8 cellular contexts compared by ENCODE assay signal in the genomic region with DNA sequence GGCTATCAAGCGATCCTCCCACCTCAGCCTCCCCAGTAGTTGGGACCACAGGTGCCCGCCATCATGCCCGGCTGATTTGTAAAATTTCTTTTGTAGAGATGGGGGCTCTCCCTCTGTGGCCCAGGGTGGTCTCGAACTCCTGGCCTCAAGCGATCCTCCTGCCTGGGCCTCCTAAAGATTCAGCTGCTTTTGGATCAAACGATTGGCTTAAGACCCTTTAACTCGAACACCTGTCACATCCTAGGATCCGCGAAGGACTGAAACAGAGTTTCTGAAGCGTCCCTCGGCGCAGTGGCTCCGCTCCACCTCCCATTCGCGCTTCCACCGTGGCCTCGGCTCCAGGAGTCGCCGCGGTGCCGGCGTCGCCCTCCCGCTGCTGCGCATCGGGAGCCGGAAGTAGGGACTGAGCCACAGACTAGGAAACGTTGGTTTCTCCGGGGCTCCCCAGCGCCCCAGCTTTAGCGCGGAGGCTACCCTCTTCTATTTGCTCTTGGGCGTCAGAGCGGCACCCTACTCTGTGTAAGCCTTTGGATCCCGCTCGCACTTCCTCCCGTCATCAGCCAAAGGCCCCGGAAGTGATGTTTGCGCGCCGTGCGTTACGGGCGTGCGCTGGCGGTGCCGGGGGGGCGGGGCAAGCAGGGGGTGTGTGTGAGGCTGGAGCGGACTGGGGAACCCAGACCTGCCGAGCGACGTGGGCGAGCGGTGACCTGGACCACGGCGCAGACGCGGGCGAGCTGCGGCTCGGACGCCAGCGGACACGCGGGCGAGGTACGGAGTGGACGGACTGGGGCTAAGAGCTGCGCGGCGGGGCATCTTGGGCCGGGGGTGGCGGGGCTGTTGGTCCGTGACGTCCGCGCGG. TPM values are rescaled to one million over a fixed set of nuclear protein-coding genes. Genes with fewer than 3 reads are reported as not detected.
DNase-seq lines count a peak whose midpoint lies in the region; ATAC-seq and TF ChIP-seq lines count a peak whose summit lies in the region.

No MANE protein-coding gene starts in this region.

- H3K4me3 ChIP-seq in IMR-90 (ENCODE audit: insufficient read depth, low read depth, low read length) (peak overlapping the region; percentile 82), OCI-LY7 (ENCODE audit: low read depth, low read length, poor library complexity, severe bottlenecking) (peak overlapping the region; percentile 80), mucosa of rectum (ENCODE audit: low read length in 2 of 2) (peak overlapping the region; percentile 90 to 94)

- peak overlapping the region; percentile 60; the same call in 1 of the 2 replicates for H3K56ac ChIP-seq in IMR-90 (ENCODE audit: extremely low read depth, insufficient read depth, low read length)

- H2BK120ac ChIP-seq in IMR-90 (ENCODE audit: low read depth, low read length): 0 out of 2 replicates have a peak overlapping the region, but pooled peaks have one; percentile 7

- no peaks in the 10 kb centered on the region for H3K27me3 ChIP-seq in IMR-90 (ENCODE audit: control insufficient read depth, insufficient read depth, low read length)
- H3K27me3 ChIP-seq in mucosa of rectum (ENCODE audit: control insufficient read depth in 2 of 2, insufficient read depth in 2 of 2, low read length in 2 of 2): no peaks in the 10 kb centered on the region

- intact Hi-C loops in IMR-90 (cut with micrococcal nuclease) (no loop called here), OCI-LY7 (cut with micrococcal nuclease; ENCODE audit: unreplicated experiment) (loop anchor here (5.0 to 10.0 kb wide), 2 partner anchors 56 to 127 kb away; no protein-coding TSS in a partner anchor)

- H3K9me2 ChIP-seq in OCI-LY7 (ENCODE audit: insufficient read depth, low read length): no peaks in the 10 kb centered on the region

- peak; percentile 98 for TF ChIP-seq POLR2A in IMR-90 (IDR thresholded peaks at IDR 0.05; ENCODE audit: low read depth, low read length)
- peak; percentile 91 for TF ChIP-seq POLR2A in erythroblast (IDR thresholded peaks at IDR 0.05; ENCODE audit: low read length)

- H3K4ac ChIP-seq in IMR-90 (ENCODE audit: low read depth, low read length): peak overlapping the region; percentile 68

- peak overlapping the region; percentile 68 for H2AK9ac ChIP-seq in IMR-90 (replicated peaks; ENCODE audit: low read depth, low read length, poor library complexity)

- 0% methylated on average over 44 of the region's 78 CpGs; no CpG with 5 or more reads in 1 of the 2 experiments for WGBS in IMR-90 (ENCODE audit: extremely low coverage in 2 of 2, insufficient read length in 1 of 2), 2 experiments

- H4K8ac ChIP-seq in IMR-90 (ENCODE audit: low read depth in 2 of 2, low read length in 2 of 2): peak overlapping the region; percentile 90 to 93; a peak in 3 of 4 replicates

- no peak overlapping the region for H3K18ac ChIP-seq in IMR-90 (ENCODE audit: low read depth, low read length)

- DNase-seq in DMS 273 treated with DMSO at 0.1 percent for 48 hours (lab: John Stamatoyannopoulos, UW) (peak; percentile 86), IMR-90 (peak; percentile 94), OCI-LY7 (ENCODE audit: low spot score) (peak; percentile 95), activated T-cell treated with anti-CD3 and anti-CD28 coated beads for 48 hours (ENCODE audit: low read depth) (peak; percentile 96), erythroblast (lab: John Stamatoyannopoulos, UW) (peak; percentile 97 to 98)
- peak; percentile 88 to 89 for DNase-seq in stimulated activated CD8-positive, alpha-beta memory T cell treated with anti-CD3 and anti-CD28 coated beads, Interleukin-4, amount 100 ng/mL, for 4 hours (ENCODE audit: low read depth in 2 of 2, low spot score in 1 of 2)

- 0 out of 2 replicates have a peak, but pooled peaks cover 3% of the 10 kb centered on the region for H3K4me1 ChIP-seq in IMR-90 (ENCODE audit: control insufficient read depth, insufficient read depth, low read length)
- peaks cover 27% of the 10 kb centered on the region for H3K4me1 ChIP-seq in OCI-LY7 (ENCODE audit: insufficient read depth, low read length, poor library complexity, severe bottlenecking)
- peaks cover 9 to 12% of the 10 kb centered on the region in 2 donors for H3K4me1 ChIP-seq in mucosa of rectum (ENCODE audit: control insufficient read depth in 2 of 2, insufficient read depth in 2 of 2, low read length in 2 of 2)

- H4K20me1 ChIP-seq in IMR-90 (ENCODE audit: insufficient read depth, low read length): peaks cover 20% of the 10 kb centered on the region
- H4K20me1 ChIP-seq in OCI-LY7 (ENCODE audit: insufficient read depth, low read length): no peaks in the 10 kb centered on the region; the same call in 1 of the 2 replicates

- H2BK15ac ChIP-seq in IMR-90 (ENCODE audit: low read depth, low read length): no peak overlapping the region

- TF ChIP-seq CTCF in IMR-90 (conservative IDR thresholded peaks at IDR 0.05; ENCODE audit: low read depth, low read length) (no peak), OCI-LY7 (conservative IDR thresholded peaks at IDR 0.05; ENCODE audit: low read length) (no peak)

- peak overlapping the region; percentile 64 for H3K14ac ChIP-seq in IMR-90 (replicated peaks; ENCODE audit: low read depth, low read length)

- POLR2A ChIA-PET in IMR-90 (lab: Charles Lee; ENCODE audit: unreplicated experiment) (no interaction called here), OCI-LY7 (lab: Charles Lee) (interaction anchor here (0.5 to 0.7 kb wide), 3 partner anchors 10 to 568 kb away, joined by 3 read pairs; no protein-coding TSS in a partner anchor)

- peak overlapping the region; percentile 42 for H2AK5ac ChIP-seq in IMR-90 (ENCODE audit: low read depth, low read length)

- H3K36me3 ChIP-seq in IMR-90 (ENCODE audit: control insufficient read depth, insufficient read depth, low read length) (peaks cover 2% of the 10 kb centered on the region; the same call in 1 of the 2 replicates), OCI-LY7 (ENCODE audit: insufficient read depth, low read length) (peaks cover 4% of the 10 kb centered on the region; the same call in 1 of the 2 replicates), mucosa of rectum (ENCODE audit: control insufficient read depth in 2 of 2, insufficient read depth in 2 of 2, low read length in 2 of 2) (peaks cover 0 to 3% of the 10 kb centered on the region in 2 donors)

- H4K5ac ChIP-seq in IMR-90 (ENCODE audit: low read depth, low read length): peak overlapping the region; percentile 85

- in situ Hi-C loops in IMR-90 (cut with MboI; ENCODE audit: low sequenced_read_pairs): no loop called here

- H3K9me1 ChIP-seq in IMR-90 (ENCODE audit: insufficient read depth, low read length): peaks cover 7% of the 10 kb centered on the region; the same call in 1 of the 2 replicates

- peak overlapping the region; percentile 73 for H3K27ac ChIP-seq in IMR-90 (ENCODE audit: insufficient read depth, low read length)
- H3K27ac ChIP-seq in OCI-LY7 (ENCODE audit: low read depth, low read length, poor library complexity, severe bottlenecking): peak overlapping the region; percentile 76
- peak overlapping the region; percentile 97 to 98 for H3K27ac ChIP-seq in mucosa of rectum (ENCODE audit: low read depth in 2 of 2, low read length in 2 of 2)

- CTCF ChIA-PET in IMR-90 (lab: Yijun Ruan, JAX) (no interaction called here), OCI-LY7 (lab: Charles Lee; ENCODE audit: unreplicated experiment) (no interaction called here)

- peak overlapping the region; percentile 2; the same call in 1 of the 2 replicates for H4K91ac ChIP-seq in IMR-90 (ENCODE audit: insufficient read depth, low read depth, low read length)

- dilution Hi-C loops in IMR-90 (cut with HindIII; ENCODE audit: low sequenced_read_pairs, unreplicated experiment): no loop called here

- H3K79me1 ChIP-seq in IMR-90 (ENCODE audit: low read depth in 1 of 2, low read length in 2 of 2): peaks cover 21 to 75% of the 10 kb centered on the region in 2 experiments

- no peak overlapping the region for H2BK20ac ChIP-seq in IMR-90 (ENCODE audit: low read depth, low read length)

- H2BK5ac ChIP-seq in IMR-90 (ENCODE audit: low read depth, low read length, poor library complexity, severe bottlenecking): peak overlapping the region; percentile 52

- H3K23ac ChIP-seq in IMR-90 (ENCODE audit: low read depth, low read length): peak overlapping the region; percentile 85; the same call in 1 of the 2 replicates

- H3K9me3 ChIP-seq in IMR-90 (ENCODE audit: control insufficient read depth, insufficient read depth, low read length): no peaks in the 10 kb centered on the region
- no peaks in the 10 kb centered on the region for H3K9me3 ChIP-seq in OCI-LY7 (ENCODE audit: low read length)
- H3K9me3 ChIP-seq in mucosa of rectum (ENCODE audit: control insufficient read depth in 2 of 2, low read length in 2 of 2): no peaks in the 10 kb centered on the region

- H2AFZ ChIP-seq in IMR-90 (replicated peaks; ENCODE audit: low read length, poor library complexity) (peak overlapping the region; percentile 86), OCI-LY7 (ENCODE audit: low read length) (peak overlapping the region; percentile 73)

- no peak for TF ChIP-seq RAD21 in IMR-90 (IDR thresholded peaks at IDR 0.05; ENCODE audit: low read length)

- H3K4me2 ChIP-seq in IMR-90 (ENCODE audit: low read depth, low read length): peak overlapping the region; percentile 60
- H3K4me2 ChIP-seq in OCI-LY7 (ENCODE audit: low read length): peak overlapping the region; percentile 94

- H3K9ac ChIP-seq in IMR-90 (ENCODE audit: low read depth, low read length): peak overlapping the region; percentile 80
- peak overlapping the region; percentile 97 to 98 for H3K9ac ChIP-seq in mucosa of rectum (ENCODE audit: low read depth in 1 of 2, low read length in 2 of 2)

- peaks cover 25% of the 10 kb centered on the region; the same call in 1 of the 2 replicates for H3K79me2 ChIP-seq in OCI-LY7 (ENCODE audit: insufficient read depth, low read depth, low read length)

- BruUV-seq in IMR-90 (replicated peaks; lab: Mats Ljungman, UMichigan) (no TSS peak), OCI-LY7 (replicated peaks; lab: Mats Ljungman, UMichigan) (TSS peak; percentile 96)

- ATAC-seq in GM21529 (IDR thresholded peaks at IDR 0.05; ENCODE audit: unreplicated experiment): peak; percentile 90
- ATAC-seq in IMR-90 (ENCODE audit: low read depth): peak; percentile 92

TF ChIP-seq in IMR-90, 13 proteins besides CTCF, POLR2A, EP300 and RAD21 (continues in another document):
- no peak for TF ChIP-seq RCOR1 (IDR thresholded peaks at IDR 0.05; ENCODE audit: insufficient replicate concordance, low read length)
- 0 out of 2 replicates have a peak, but pooled peaks have one; percentile 15 for TF ChIP-seq SMC3 (IDR thresholded peaks at IDR 0.05; ENCODE audit: low read depth, low read length)

RNA-seq across cellular contexts. Expression of a gene that starts 53.0 kb away (rescaled TPM):
- total RNA-seq in IMR-90 (2012; rRNA removed) (6.1 TPM in 2 replicates), OCI-LY7 (2022) (41.8 and 43.3 TPM in 2 replicates)
- 11.3 and 12.8 TPM in 2 replicates for polyA plus RNA-seq in IMR-90 (2012; rRNA removed)
- polyA plus RNA-seq in IMR-90 (2012; cell fraction: cytosol; rRNA removed): 8.9 and 12.4 TPM in 2 replicates
- polyA plus RNA-seq in IMR-90 (2012; cell fraction: nucleus; rRNA removed; ENCODE audit: low replicate concordance): 40.0 and 52.6 TPM in 2 replicates
- 32.9 and 40.5 TPM in 2 replicates for total RNA-seq in OCI-LY7 (2014; rRNA removed; shearing (Covaris generic))

RNA-seq across cellular contexts. Expression of a gene that starts 58.8 kb away (rescaled TPM):
- total RNA-seq in IMR-90 (2012; rRNA removed): 56.6 and 62.8 TPM in 2 replicates
- polyA plus RNA-seq in IMR-90 (2012; rRNA removed): 34.8 and 34.9 TPM in 2 replicates
- polyA plus RNA-seq in IMR-90 (2012; cell fraction: cytosol; rRNA removed): 10.0 and 16.1 TPM in 2 replicates
- 16.5 and 73.5 TPM in 2 replicates for polyA plus RNA-seq in IMR-90 (2012; cell fraction: nucleus; rRNA removed; ENCODE audit: low replicate concordance)
- total RNA-seq in OCI-LY7 (2014; rRNA removed; shearing (Covaris generic)): 18.2 and 21.0 TPM in 2 replicates
- total RNA-seq in OCI-LY7 (2022): 25.5 and 27.2 TPM in 2 replicates

Comparison
In these comparisons a context has a peak if more than half of its experiments do, and no peak if none do; other contexts are left out.
1. Peak in every context shown above with its lines: DNase-seq, ATAC-seq, H3K4me3 ChIP-seq and H3K27ac ChIP-seq.